21 cellular contexts compared by ENCODE assay signal in the genomic region with DNA sequence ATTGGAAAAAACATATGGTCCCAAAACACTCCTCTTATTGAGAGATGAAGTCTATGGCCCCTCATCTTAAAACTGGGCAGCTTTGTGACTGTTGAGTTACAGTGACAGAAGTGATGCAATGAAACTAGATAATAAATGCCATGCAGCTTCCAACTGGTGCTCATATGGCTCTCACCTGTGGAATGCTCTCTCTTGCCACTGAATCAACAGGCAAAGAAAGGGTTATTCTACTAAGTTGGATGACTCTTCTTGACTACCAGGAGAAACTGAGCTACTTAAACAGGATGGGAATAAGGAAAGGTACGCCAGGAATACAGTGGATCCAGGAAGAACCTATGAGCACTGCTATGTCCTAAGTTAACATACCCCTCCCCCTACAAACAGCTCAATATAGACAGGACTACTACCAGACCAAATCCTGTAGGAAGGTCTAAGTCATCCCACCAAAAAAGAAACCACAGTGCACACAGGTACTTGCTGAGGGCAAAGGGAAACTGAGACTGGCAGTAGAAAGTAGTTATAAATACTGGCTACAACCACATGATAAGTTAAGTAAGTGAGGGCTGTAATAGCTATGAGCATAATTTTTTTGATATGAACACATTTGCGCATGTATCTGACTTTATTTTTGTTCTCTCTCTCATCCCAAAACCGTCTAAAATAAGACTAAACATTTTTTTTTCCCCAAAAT.
DNase-seq lines count a peak whose midpoint lies in the region; ATAC-seq, FAIRE-seq and TF ChIP-seq lines count a peak whose summit lies in the region.
"Had no signal": no experiment of that assay in that cellular context is flagged by ENCODE, and none has a peak within 500 bp of the region (broad histone marks: within the 10 kb centered on the region; RNA-seq: fewer than 3 reads in every experiment).

No MANE protein-coding gene starts in this region.

- peak; percentile 74 for FAIRE-seq in GM12891 (lab: Jason Lieb, UNC)
- FAIRE-seq: D721Med, GM12892 had no signal

- no peaks in the 10 kb centered on the region for H3K4me1 Mint-ChIP-seq in T-helper 2 cell treated with Interferon-gamma antibody and Interleukin-4, amounts not matched to agents 5 μg/mL and 100 μg/mL, for 36 hours (ENCODE audit: low read depth)
- H3K4me1 Mint-ChIP-seq: CD4-positive, alpha-beta memory T cell had no signal

- H3K27me3 Mint-ChIP-seq in T-helper 2 cell treated with Interferon-gamma antibody and Interleukin-4, amounts not matched to agents 5 μg/mL and 100 μg/mL, for 36 hours (ENCODE audit: low read depth) = no peaks in the 10 kb centered on the region

- H2AFZ ChIP-seq in KMS-11 (ENCODE audit: low read depth) = no peak overlapping the region
- H2AFZ ChIP-seq: GM23248 had no signal

- H3K36me3 Mint-ChIP-seq in T-helper 2 cell treated with Interferon-gamma antibody and Interleukin-4, amounts not matched to agents 5 μg/mL and 100 μg/mL, for 36 hours (ENCODE audit: low read depth) = no peaks in the 10 kb centered on the region

- no peak overlapping the region for H3K4me3 ChIP-seq in KMS-11 (IDR thresholded peaks at IDR 0.05; ENCODE audit: insufficient read depth, low read depth, low read length)
- H3K4me3 ChIP-seq: GM23248 had no signal

- H4K20me1 ChIP-seq in KMS-11 (ENCODE audit: insufficient read depth) = no peaks in the 10 kb centered on the region

- no peaks in the 10 kb centered on the region for H3K27me3 ChIP-seq in KMS-11 (ENCODE audit: insufficient read depth, low read depth)

- H3K36me3 ChIP-seq in KMS-11 (ENCODE audit: insufficient read depth) = no peaks in the 10 kb centered on the region

- H3K9ac ChIP-seq in KMS-11 = no peak overlapping the region
- H3K9ac ChIP-seq: GM23248 had no signal

- H3K27ac Mint-ChIP-seq in T-helper 2 cell treated with Interferon-gamma antibody and Interleukin-4, amounts not matched to agents 5 μg/mL and 100 μg/mL, for 36 hours = no peak overlapping the region
- H3K27ac Mint-ChIP-seq: CD4-positive, alpha-beta memory T cell had no signal

- peak overlapping the region; percentile 68 for H3K4me2 ChIP-seq in KMS-11

- no peaks in the 10 kb centered on the region for H3K9me3 Mint-ChIP-seq in T-helper 2 cell treated with Interferon-gamma antibody and Interleukin-4, amounts not matched to agents 5 μg/mL and 100 μg/mL, for 36 hours

- no peaks in the 10 kb centered on the region; the same call in 1 of the 2 replicates for H3K79me2 ChIP-seq in KMS-11 (ENCODE audit: insufficient read depth, low read depth)

- no peak for TF ChIP-seq POLR2A in GM12891 (IDR thresholded peaks at IDR 0.05; ENCODE audit: low read depth, low read length)

- H3K4me3 Mint-ChIP-seq in T-helper 2 cell treated with Interferon-gamma antibody and Interleukin-4, amounts not matched to agents 5 μg/mL and 100 μg/mL, for 36 hours = no peak overlapping the region
- H3K4me3 Mint-ChIP-seq: CD4-positive, alpha-beta memory T cell had no signal

- ATAC-seq in GM21367 (IDR thresholded peaks at IDR 0.05; ENCODE audit: unreplicated experiment) (peak; percentile 58), HG02610 (IDR thresholded peaks at IDR 0.05; ENCODE audit: unreplicated experiment) (peak; percentile 73), GM21528 (IDR thresholded peaks at IDR 0.05; ENCODE audit: low FRiP score, unreplicated experiment) (no peak), GM19397 (IDR thresholded peaks at IDR 0.05; ENCODE audit: unreplicated experiment) (no peak)
- ATAC-seq: Panc1 had no signal

- DNase-seq in GM12891 (ENCODE audit: insufficient read length, low spot score) = no peak
- no peak for DNase-seq in T-helper 2 cell treated with Interferon-gamma antibody and Interleukin-4, amounts not matched to agents 5 μg/mL and 100 μg/mL, for 36 hours (ENCODE audit: low spot score)
- DNase-seq in DMS153 (lab: John Stamatoyannopoulos, UW) = no peak
- DNase-seq: 8988T; CD4-positive, alpha-beta memory T cell; DMS79 treated with DMSO at 0.1 percent for 48 hours; GM23248; Kasumi-1; NCI-H1105; NCI-H1694; NCI-H510A treated with DMSO at 0.1 percent for 48 hours; NCI-H82; T-helper 9 cell had no signal

- no peak for TF ChIP-seq CTCF in KMS-11 (conservative IDR thresholded peaks at IDR 0.05; ENCODE audit: low read depth, low read length)

- no peak overlapping the region for H3K27ac ChIP-seq in KMS-11
- H3K27ac ChIP-seq: GM23248 had no signal

- peaks cover 48% of the 10 kb centered on the region for H3K4me1 ChIP-seq in KMS-11 (ENCODE audit: low read depth, poor library complexity, severe bottlenecking)

TF ChIP-seq in GM12891, 5 proteins besides CTCF, POLR2A, EP300 and RAD21:
- TF ChIP-seq PAX5 (IDR thresholded peaks at IDR 0.05; ENCODE audit: insufficient read depth, low read length, severe bottlenecking) = no peak
- no peak for TF ChIP-seq TAF1 (IDR thresholded peaks at IDR 0.05; ENCODE audit: low read depth, low read length)
- no peak for TF ChIP-seq POLR2AphosphoS5 (IDR thresholded peaks at IDR 0.05; ENCODE audit: low read depth, low read length)
- no peak for TF ChIP-seq SPI1 (IDR thresholded peaks at IDR 0.05; ENCODE audit: low read depth, low read length)
- TF ChIP-seq POU2F2 (IDR thresholded peaks at IDR 0.05; ENCODE audit: low read depth, low read length) = no peak
TF ChIP-seq in GM12891: peak in this region for 0.

Comparison
In these comparisons a context has a peak if more than half of its experiments do, and no peak if none do; other contexts are left out.
1. ATAC-seq: peak in GM21367 (single experiment) and HG02610 (single experiment); none in GM21528 (single experiment) and GM19397 (single experiment).